In genomic region chr18:57586243-57587049, GRCh38 we compare ENCODE assay signal across 8 cellular contexts. TPM values are rescaled to one million over a fixed set of nuclear protein-coding genes. Genes with fewer than 3 reads are reported as not detected.
DNase-seq lines count a peak whose midpoint lies in the region; ATAC-seq lines count a peak whose summit lies in the region.

FECH (minus strand) TSS chr18:57586702; CDS start chr18:57586620, 82 bp downstream.

- ATAC-seq in HG02970 (IDR thresholded peaks at IDR 0.05; ENCODE audit: low FRiP score, unreplicated experiment), result peak; percentile 89
- ATAC-seq in left colon, result peak; percentile 92

- intact Hi-C loops in left colon (cut with DNase I, micrococcal nuclease), result no loop called here

- DNase-seq in SIG-M5 treated with dmso at 0.1 percent for 504 hours (lab: John Stamatoyannopoulos, UW; ENCODE audit: unreplicated experiment) (peak; percentile 43), SIG-M5 (lab: John Stamatoyannopoulos, UW) (no peak), NCI-H2227 (lab: John Stamatoyannopoulos, UW; ENCODE audit: unreplicated experiment) (peak; percentile 69), left colon (peak; percentile 72 to 84)
- peak; percentile 56 to 62 for DNase-seq in activated CD4-positive, alpha-beta T cell treated with anti-CD3 and anti-CD28 coated beads for 4 hours
- peak; percentile 46 for DNase-seq in stimulated activated CD4-positive, alpha-beta T cell treated with anti-CD3 and anti-CD28 coated beads, Interleukin-1b, Interleukin-23, amount 100 ng/mL, for 48 hours

- H3K27ac ChIP-seq in cingulate gyrus (ENCODE audit: low read depth, low read length), result peak within 1 kb of the TSS; percentile 86

RNA-seq across cellular contexts. Expression of gene FECH, which starts in this region (rescaled TPM):
- total RNA-seq in left colon, result 10 to 100 TPM; 16.4 to 18.4 TPM
